ENCODE assay signal across 15 cellular contexts in the genomic region with DNA sequence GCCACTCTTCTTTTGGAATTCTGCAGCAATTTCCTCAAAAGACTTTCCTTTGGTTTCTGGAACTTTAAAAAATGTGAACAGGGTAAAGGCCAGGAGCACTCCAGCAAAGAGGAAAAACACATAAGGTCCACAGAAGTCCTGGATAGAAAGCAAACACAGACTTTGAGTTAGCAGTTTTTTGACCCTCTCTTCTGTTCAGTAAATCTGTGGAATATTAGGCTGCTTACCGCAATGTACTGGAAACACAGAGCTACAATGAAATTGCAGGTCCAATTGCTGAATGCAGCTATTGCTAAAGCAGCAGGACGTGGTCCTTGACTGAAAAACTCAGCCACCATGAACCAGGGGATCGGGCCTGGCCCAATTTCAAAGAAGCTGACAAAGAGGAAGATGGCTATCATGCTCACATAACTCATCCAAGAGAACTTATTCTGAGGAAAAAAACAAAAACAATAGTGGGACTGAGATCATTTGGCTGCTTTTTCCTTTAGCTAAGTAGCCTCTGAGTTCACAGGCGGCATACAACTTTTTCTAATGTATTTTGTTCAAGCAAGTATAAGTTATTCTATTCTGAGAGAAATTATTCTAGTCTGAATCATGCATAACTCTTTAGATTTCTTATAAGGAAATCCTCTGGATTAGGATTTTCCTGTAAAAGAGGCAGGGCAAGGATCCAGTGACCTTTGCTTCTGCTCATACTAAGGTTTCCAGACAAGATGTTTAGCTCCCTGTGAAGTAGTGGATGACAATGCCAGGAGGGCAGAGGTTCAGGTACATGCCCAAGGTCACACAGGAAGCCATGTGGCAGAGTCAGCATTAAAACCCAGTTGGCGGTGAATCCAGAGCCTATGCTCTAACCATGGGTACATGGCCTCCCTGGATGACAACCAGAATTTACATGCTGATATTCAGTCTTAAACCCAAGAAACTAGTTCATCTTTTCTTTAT. TPM values are rescaled to one million over a fixed set of nuclear protein-coding genes. Genes with fewer than 3 reads are reported as not detected.
DNase-seq lines count a peak whose midpoint lies in the region; ATAC-seq and TF ChIP-seq lines count a peak whose summit lies in the region.
"Had no signal": no experiment of that assay in that cellular context is flagged by ENCODE, and none has a peak within 500 bp of the region (broad histone marks: within the 10 kb centered on the region; RNA-seq: fewer than 3 reads in every experiment).

No MANE protein-coding gene starts in this region.

- H3K4me1 ChIP-seq in neuronal stem cell (ENCODE audit: control insufficient read depth in 2 of 2, insufficient read depth in 1 of 2, low read depth in 1 of 2, low read length in 2 of 2), result peaks cover 2% of the 10 kb centered on the region in 2 donors

- no peaks in the 10 kb centered on the region for H3K9me3 Mint-ChIP-seq in Calu3 (ENCODE audit: low read depth, unreplicated experiment)
- H3K9me3 Mint-ChIP-seq: stimulated activated effector memory CD8-positive, alpha-beta T cell treated with anti-CD3 and anti-CD28 coated beads, Interleukin-12 subunit alpha, Interleukin-12 subunit beta, amount 100 ng/mL, for 72 hours had no signal

- H4K8ac ChIP-seq in neuronal stem cell (ENCODE audit: low read depth, low read length), result no peak overlapping the region

- no peaks in the 10 kb centered on the region for H3K9me3 ChIP-seq in neuronal stem cell (replicated peaks in 1 of 2; ENCODE audit: control insufficient read depth in 2 of 2, insufficient read depth in 1 of 2, low read depth in 1 of 2, low read length in 2 of 2)
- H3K9me3 ChIP-seq: ovary had no signal

- H2BK120ac ChIP-seq in neuronal stem cell (ENCODE audit: low read depth, low read length), result no peak overlapping the region

- H3K23ac ChIP-seq in neuronal stem cell (ENCODE audit: low read depth, low read length, poor library complexity), result no peak overlapping the region

- H3K36me3 Mint-ChIP-seq in Calu3 (ENCODE audit: insufficient read depth, unreplicated experiment), result peaks cover 18% of the 10 kb centered on the region
- H3K36me3 Mint-ChIP-seq: stimulated activated effector memory CD8-positive, alpha-beta T cell treated with anti-CD3 and anti-CD28 coated beads, Interleukin-12 subunit alpha, Interleukin-12 subunit beta, amount 100 ng/mL, for 72 hours had no signal

- no TSS peak for BruUV-seq in Calu3 (replicated peaks; lab: Mats Ljungman, UMichigan)

- H2BK5ac ChIP-seq in neuronal stem cell (ENCODE audit: low read length), result no peak overlapping the region

- no peak overlapping the region for H4K91ac ChIP-seq in neuronal stem cell (ENCODE audit: low read depth, low read length, poor library complexity)

- peaks cover 56% of the 10 kb centered on the region for H3K4me1 Mint-ChIP-seq in Calu3 (ENCODE audit: low read depth, unreplicated experiment)

- H2BK12ac ChIP-seq in neuronal stem cell (ENCODE audit: low read length), result no peak overlapping the region

- H3K27ac Mint-ChIP-seq in Calu3 (ENCODE audit: unreplicated experiment), result peak overlapping the region; percentile 85

- CTCF ChIA-PET in Calu3 (lab: Charles Lee), result interaction anchor here (0.6 to 1.2 kb wide), 5 partner anchors 33 to 732 kb away, joined by 3 read pairs; no protein-coding TSS in a partner anchor

- intact Hi-C loops in Calu3 (cut with micrococcal nuclease; ENCODE audit: unreplicated experiment), result no loop called here

- no CpG with 5 or more reads among the region's 5 CpGs for WGBS in neuronal stem cell (ENCODE audit: extremely low coverage in 2 of 2, insufficient read length in 2 of 2, insufficient replicate concordance in 1 of 2), 2 donors

- H3K14ac ChIP-seq in neuronal stem cell (ENCODE audit: low read length), result no peak overlapping the region

- DNase-seq in Calu3, result no peak
- peak; percentile 48 for DNase-seq in amniotic epithelial cell (ENCODE audit: low read depth)
- peak; percentile 33 to 47 for DNase-seq in foreskin fibroblast
- DNase-seq in neuronal stem cell (ENCODE audit: low spot score), result no peak
- DNase-seq in HuH-7 (ENCODE audit: low spot score), result no peak
- no peak for DNase-seq in NCI-H2227 (lab: John Stamatoyannopoulos, UW; ENCODE audit: unreplicated experiment)
- no peak for DNase-seq in HK-2 (ENCODE audit: unreplicated experiment)
- DNase-seq: activated naive CD4-positive, alpha-beta T cell treated with anti-CD3 and anti-CD28 coated beads, Interleukin-2, amount 50 U/mL, for 16 hours; H7; NCI-H1417 treated with DMSO at 0.1 percent for 48 hours; NCI-H69; ovary had no signal

- no peak overlapping the region for H3K4ac ChIP-seq in neuronal stem cell (ENCODE audit: low read length)

- H3K27me3 Mint-ChIP-seq in Calu3 (ENCODE audit: unreplicated experiment), result no peaks in the 10 kb centered on the region

- H3K4me2 ChIP-seq in neuronal stem cell (ENCODE audit: insufficient read depth, low read length, poor library complexity, severe bottlenecking), result no peak overlapping the region

- no peaks in the 10 kb centered on the region for H3K79me1 ChIP-seq in neuronal stem cell (ENCODE audit: low read depth, low read length)

- no peak overlapping the region for H2BK15ac ChIP-seq in neuronal stem cell (ENCODE audit: low read length)

- no peak overlapping the region for H3K4me3 Mint-ChIP-seq in Calu3 (ENCODE audit: low read depth, unreplicated experiment)
- H3K4me3 Mint-ChIP-seq: stimulated activated effector memory CD8-positive, alpha-beta T cell treated with anti-CD3 and anti-CD28 coated beads, Interleukin-12 subunit alpha, Interleukin-12 subunit beta, amount 100 ng/mL, for 72 hours had no signal

- peak overlapping the region; percentile 75 for H2AFZ ChIP-seq in neuronal stem cell (ENCODE audit: low read length)

- no peak overlapping the region for H3K18ac ChIP-seq in neuronal stem cell (ENCODE audit: low read length)

- TF ChIP-seq CTCF in Calu3 (IDR thresholded peaks at IDR 0.05; ENCODE audit: unreplicated experiment) (no peak), foreskin fibroblast (IDR thresholded peaks at IDR 0.05; ENCODE audit: low read depth, low read length) (no peak)

- no peak for ATAC-seq in HG03135 (IDR thresholded peaks at IDR 0.05; ENCODE audit: unreplicated experiment)
- ATAC-seq: stimulated activated effector memory CD8-positive, alpha-beta T cell treated with anti-CD3 and anti-CD28 coated beads, Interleukin-12 subunit alpha, Interleukin-12 subunit beta, amount 100 ng/mL, for 72 hours had no signal

- no peaks in the 10 kb centered on the region for H3K27me3 ChIP-seq in neuronal stem cell (ENCODE audit: control insufficient read depth in 3 of 3, insufficient read depth in 3 of 3, low read depth in 1 of 3, low read length in 3 of 3)
- H3K27me3 ChIP-seq: ovary had no signal

- no peak overlapping the region for H3K9ac ChIP-seq in neuronal stem cell (ENCODE audit: low read depth, low read length, poor library complexity)

- H3K27ac ChIP-seq in neuronal stem cell (replicated peaks; ENCODE audit: low read length), result no peak overlapping the region
- H3K27ac ChIP-seq: ovary had no signal

- H3K36me3 ChIP-seq in neuronal stem cell (replicated peaks in 1 of 2; ENCODE audit: control insufficient read depth in 2 of 2, insufficient read depth in 2 of 2, low read length in 2 of 2), result no peaks in the 10 kb centered on the region
- H3K36me3 ChIP-seq: ovary had no signal

- H3K4me3 ChIP-seq in foreskin fibroblast (ENCODE audit: low read depth in 1 of 2, low read length in 2 of 2) (no peak overlapping the region), neuronal stem cell (ENCODE audit: low read length in 2 of 2) (no peak overlapping the region)
- H3K4me3 ChIP-seq: ovary had no signal

- no peak overlapping the region for H2AK5ac ChIP-seq in neuronal stem cell (ENCODE audit: low read depth, low read length)

RNA-seq across cellular contexts. Expression of gene SLC2A2, which starts 28.3 kb away (rescaled TPM):
- 0.09 and 0.95 TPM in 2 replicates for total RNA-seq in Calu3 (2022)
- not detected for polyA plus RNA-seq in neuronal stem cell (2013, experiment 1 of 2)
- not detected for polyA plus RNA-seq in neuronal stem cell (2013, experiment 2 of 2)
- total RNA-seq: Daoy, H7 had no signal
- polyA plus RNA-seq: ovary had no signal

Comparison
In these comparisons a context has a peak if more than half of its experiments do, and no peak if none do; other contexts are left out.
1. DNase-seq: peak in amniotic epithelial cell (single experiment) and foreskin fibroblast (2 of 2); none in Calu3 (single experiment), neuronal stem cell (single experiment), HuH-7 (single experiment), NCI-H2227 (single experiment) and HK-2 (single experiment).